ENCODE assay signal across 8 cellular contexts in genomic region chr16:67719778-67720144, GRCh38. TPM values are rescaled to one million over a fixed set of nuclear protein-coding genes. Genes with fewer than 3 reads are reported as not detected.
DNase-seq lines count a peak whose midpoint lies in the region; ATAC-seq and TF ChIP-seq lines count a peak whose summit lies in the region.

No MANE protein-coding gene starts in this region.

- peaks cover 9% of the 10 kb centered on the region for H3K36me3 Mint-ChIP-seq in activated T-helper 17 cell treated with anti-CD3 and anti-CD28 coated beads, Interleukin-2, amount 50 U/mL, for 72 hours (ENCODE audit: low read depth)
- no peaks in the 10 kb centered on the region for H3K36me3 Mint-ChIP-seq in natural killer cell

- DNase-seq in COLO829 (ENCODE audit: low spot score) (peak; percentile 48), NB4 (ENCODE audit: low read depth) (peak; percentile 47), foreskin melanocyte (peak; percentile 63), natural killer cell (peak; percentile 22), NCI-H187 treated with DMSO at 0.1 percent for 48 hours (lab: John Stamatoyannopoulos, UW) (no peak)

- no peaks in the 10 kb centered on the region for H3K27me3 Mint-ChIP-seq in activated T-helper 17 cell treated with anti-CD3 and anti-CD28 coated beads, Interleukin-2, amount 50 U/mL, for 72 hours
- no peaks in the 10 kb centered on the region for H3K27me3 Mint-ChIP-seq in natural killer cell (ENCODE audit: low read depth in 2 of 2)

- ATAC-seq in GM21529 (IDR thresholded peaks at IDR 0.05; ENCODE audit: unreplicated experiment): peak; percentile 21
- peak; percentile 39 for ATAC-seq in activated T-helper 17 cell treated with anti-CD3 and anti-CD28 coated beads, Interleukin-2, amount 50 U/mL, for 72 hours (replicated peaks)
- peak; percentile 26 to 46 (median 27) for ATAC-seq in natural killer cell
- no peak for ATAC-seq in GM21447 (IDR thresholded peaks at IDR 0.05; ENCODE audit: unreplicated experiment)

- H3K27ac Mint-ChIP-seq in activated T-helper 17 cell treated with anti-CD3 and anti-CD28 coated beads, Interleukin-2, amount 50 U/mL, for 72 hours: peak overlapping the region; percentile 93
- peak overlapping the region; percentile 92 to 99 for H3K27ac Mint-ChIP-seq in natural killer cell

- intact Hi-C loops in natural killer cell (cut with micrococcal nuclease): loop anchor here (1.0 kb wide), 2 partner anchors 53 to 87 kb away; partner anchors contain the start of genes C16orf86, ENKD1, RANBP10 and TSNAXIP1

- peak overlapping the region; percentile 96 for H3K4me3 ChIP-seq in NB4 (ENCODE audit: low read depth, low read length)

- no peak for TF ChIP-seq POLR2A in NB4 (IDR thresholded peaks at IDR 0.05; ENCODE audit: extremely low read depth, insufficient read length)

- peaks cover 12% of the 10 kb centered on the region for H3K4me1 Mint-ChIP-seq in activated T-helper 17 cell treated with anti-CD3 and anti-CD28 coated beads, Interleukin-2, amount 50 U/mL, for 72 hours
- peaks cover 26 to 28% of the 10 kb centered on the region in 2 donors for H3K4me1 Mint-ChIP-seq in natural killer cell

- peak overlapping the region; percentile 86 for H3K4me3 Mint-ChIP-seq in activated T-helper 17 cell treated with anti-CD3 and anti-CD28 coated beads, Interleukin-2, amount 50 U/mL, for 72 hours
- peak overlapping the region; percentile 95 for H3K4me3 Mint-ChIP-seq in natural killer cell

- TF ChIP-seq CTCF in NB4 (IDR thresholded peaks at IDR 0.05; ENCODE audit: low read depth, low read length) (no peak), natural killer cell (IDR thresholded peaks at IDR 0.05) (no peak)

- H3K9me3 Mint-ChIP-seq in activated T-helper 17 cell treated with anti-CD3 and anti-CD28 coated beads, Interleukin-2, amount 50 U/mL, for 72 hours: no peaks in the 10 kb centered on the region
- H3K9me3 Mint-ChIP-seq in natural killer cell: no peaks in the 10 kb centered on the region

RNA-seq across cellular contexts. Expression of gene GFOD2, which starts 0.6 kb away (rescaled TPM):
- total RNA-seq in activated T-helper 17 cell treated with anti-CD3 and anti-CD28 coated beads, Interleukin-2, amount 50 U/mL, for 72 hours: 10 to 100 TPM; 13.8 to 20.9 TPM
- total RNA-seq in natural killer cell: 10 to 100 TPM in 1 of 3 donors, 1 to 10 TPM in 2; 6.5 to 10.9 (median 8.3) TPM

RNA-seq across cellular contexts. Expression of gene C16orf86, which starts 53.1 kb away (rescaled TPM):
- total RNA-seq in activated T-helper 17 cell treated with anti-CD3 and anti-CD28 coated beads, Interleukin-2, amount 50 U/mL, for 72 hours: 1 to 10 TPM; 1.5 to 1.8 TPM
- 1 to 10 TPM; 3.5 to 4.4 (median 3.6) TPM for total RNA-seq in natural killer cell

RNA-seq across cellular contexts. Expression of gene ENKD1, which starts 53.2 kb away (rescaled TPM):
- 1 to 10 TPM; 9.1 to 9.4 TPM for total RNA-seq in activated T-helper 17 cell treated with anti-CD3 and anti-CD28 coated beads, Interleukin-2, amount 50 U/mL, for 72 hours
- total RNA-seq in natural killer cell: 1 to 10 TPM; 3.4 to 4.2 (median 3.7) TPM

RNA-seq across cellular contexts. Expression of gene PARD6A, which starts 59.0 kb away (rescaled TPM):
- 10 to 100 TPM; 10.7 to 16.5 TPM for total RNA-seq in activated T-helper 17 cell treated with anti-CD3 and anti-CD28 coated beads, Interleukin-2, amount 50 U/mL, for 72 hours
- total RNA-seq in natural killer cell: 1 to 10 TPM; 3.1 to 4.4 (median 3.3) TPM

RNA-seq across cellular contexts. Expression of gene ACD, which starts 59.7 kb away (rescaled TPM):
- 10 to 100 TPM; 37.5 to 63.4 TPM for total RNA-seq in activated T-helper 17 cell treated with anti-CD3 and anti-CD28 coated beads, Interleukin-2, amount 50 U/mL, for 72 hours
- total RNA-seq in natural killer cell: 10 to 100 TPM; 34.4 to 58.0 (median 43.2) TPM
